ENCODE assay signal across 15 cellular contexts in the genomic region with DNA sequence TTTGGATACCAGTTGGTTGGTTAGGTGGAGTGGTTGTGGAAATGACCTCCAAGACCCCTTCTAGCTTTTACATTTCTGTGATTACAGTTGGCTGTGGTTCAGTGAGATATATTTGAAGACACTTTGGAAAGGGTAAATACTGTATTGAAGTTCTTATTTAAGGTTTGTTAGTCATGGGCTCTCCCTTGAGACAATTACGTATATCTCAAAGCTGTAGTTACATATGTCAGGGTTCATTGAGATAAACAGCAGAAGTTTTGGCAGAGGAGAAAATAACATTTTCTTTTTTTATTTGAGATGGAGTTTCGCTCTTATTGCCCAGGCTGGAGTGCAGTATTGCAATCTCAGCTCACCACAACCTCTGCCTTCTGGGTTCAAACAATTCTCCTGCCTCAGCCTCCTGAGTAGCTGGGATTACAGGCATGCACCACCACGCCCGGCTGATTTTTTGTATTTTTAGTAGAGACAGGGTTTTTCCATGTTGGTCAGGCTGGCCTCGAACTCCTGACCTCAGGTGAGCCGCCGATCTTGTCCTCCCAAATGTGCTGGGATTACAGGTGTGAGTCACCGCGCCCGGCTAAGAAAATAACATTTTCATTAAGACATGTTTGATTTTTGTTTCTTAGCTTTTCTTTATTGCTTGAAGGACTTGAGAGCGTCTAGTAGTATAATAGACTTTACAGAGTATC. TPM values are rescaled to one million over a fixed set of nuclear protein-coding genes. Genes with fewer than 3 reads are reported as not detected.
DNase-seq lines count a peak whose midpoint lies in the region; ATAC-seq and TF ChIP-seq lines count a peak whose summit lies in the region.
"Had no signal": no experiment of that assay in that cellular context is flagged by ENCODE, and none has a peak within 500 bp of the region (broad histone marks: within the 10 kb centered on the region; RNA-seq: fewer than 3 reads in every experiment).

No MANE protein-coding gene starts in this region.

- H3K27me3 ChIP-seq in Caco-2 (replicated peaks; ENCODE audit: control insufficient read depth, insufficient read depth, low read length) (no peaks in the 10 kb centered on the region), HUES48 (ENCODE audit: control insufficient read depth, insufficient read depth, low read length) (no peaks in the 10 kb centered on the region), HAP-1 (ENCODE audit: low read depth) (no peaks in the 10 kb centered on the region)
- H3K27me3 ChIP-seq: spleen had no signal

- in situ Hi-C loops in HAP-1 (cut with MboI; ENCODE audit: low sequenced_read_pairs) = no loop called here

- no peak for TF ChIP-seq CTCF in Caco-2 (IDR thresholded peaks at IDR 0.05; ENCODE audit: insufficient read depth in 1 of 2, low read depth in 1 of 2, low read length in 1 of 2, severe bottlenecking in 1 of 2, unreplicated experiment in 1 of 2)
- no peak for TF ChIP-seq CTCF in nephron progenitor cell (IDR thresholded peaks at IDR 0.05)

- H3K4me1 ChIP-seq in Caco-2 (peaks cover 9% of the 10 kb centered on the region), HUES48 (ENCODE audit: control insufficient read depth, insufficient read depth, low read length) (peaks cover 7% of the 10 kb centered on the region; the same call in 1 of the 2 replicates), HAP-1 (peaks cover 12% of the 10 kb centered on the region)

- no peak overlapping the region for H3K4me3 ChIP-seq in Caco-2 (ENCODE audit: low read depth, low read length)
- 0 out of 2 replicates have a peak overlapping the region, but pooled peaks have one; percentile 90 for H3K4me3 ChIP-seq in HUES48 (ENCODE audit: low read depth, low read length)
- H3K4me3 ChIP-seq in HAP-1 = no peak overlapping the region

- POLR2A ChIA-PET in Caco-2 (lab: Charles Lee) = no interaction called here

- H3K36me3 ChIP-seq in Caco-2 (ENCODE audit: control insufficient read depth, insufficient read depth, low read length) (no peaks in the 10 kb centered on the region), HUES48 (ENCODE audit: control insufficient read depth, insufficient read depth, low read length) (peaks cover 5% of the 10 kb centered on the region), HAP-1 (replicated peaks) (peaks cover 6% of the 10 kb centered on the region)
- H3K36me3 ChIP-seq: lower lobe of right lung had no signal

- CTCF ChIA-PET in Caco-2 (lab: Charles Lee) = interaction anchor here (1.3 to 3.3 kb wide), 2 partner anchors 13 to 18 kb away, joined by 4 to 12 read pairs; no protein-coding TSS in a partner anchor

- H3K9me3 ChIP-seq in Caco-2 = no peaks in the 10 kb centered on the region
- no peaks in the 10 kb centered on the region for H3K9me3 ChIP-seq in HUES48 (ENCODE audit: control insufficient read depth, insufficient read depth, low read length)
- H3K9me3 ChIP-seq in HAP-1 = no peaks in the 10 kb centered on the region
- H3K9me3 ChIP-seq: lower lobe of right lung, spleen had no signal

- no peak for ATAC-seq in activated naive CD8-positive, alpha-beta T cell treated with anti-CD3 and anti-CD28 coated beads, Interleukin-2, amount 50 U/mL, for 24 hours
- ATAC-seq in HG03135 (IDR thresholded peaks at IDR 0.05; ENCODE audit: unreplicated experiment) = no peak
- ATAC-seq in HG03342 (IDR thresholded peaks at IDR 0.05; ENCODE audit: unreplicated experiment) = no peak
- ATAC-seq: lower lobe of right lung had no signal

- H3K27ac Mint-ChIP-seq in Caco-2 (ENCODE audit: unreplicated experiment) = peak overlapping the region; percentile 99
- H3K27ac Mint-ChIP-seq in activated naive CD8-positive, alpha-beta T cell treated with anti-CD3 and anti-CD28 coated beads, Interleukin-2, amount 50 U/mL, for 24 hours = peak overlapping the region; percentile 49
- no peak overlapping the region for H3K27ac Mint-ChIP-seq in nephron progenitor cell

- H3K36me3 Mint-ChIP-seq in Caco-2 (ENCODE audit: insufficient read depth, unreplicated experiment) (peaks cover 22% of the 10 kb centered on the region), nephron progenitor cell (ENCODE audit: low read depth) (peaks cover 8% of the 10 kb centered on the region)
- peaks cover 7% of the 10 kb centered on the region for H3K36me3 Mint-ChIP-seq in activated naive CD8-positive, alpha-beta T cell treated with anti-CD3 and anti-CD28 coated beads, Interleukin-2, amount 50 U/mL, for 24 hours (ENCODE audit: low read depth)

- no TSS peak for BruUV-seq in Caco-2 (replicated peaks; lab: Mats Ljungman, UMichigan)

- DNase-seq in Caco-2 (no peak), nephron progenitor cell (no peak), HT-29 (ENCODE audit: low spot score) (no peak), HAP-1 (ENCODE audit: low spot score in 2 of 2) (no peak)
- no peak for DNase-seq in activated naive CD8-positive, alpha-beta T cell treated with anti-CD3 and anti-CD28 coated beads, Interleukin-2, amount 50 U/mL, for 24 hours
- DNase-seq: DMS79, lower lobe of right lung, NCI-H1417 treated with DMSO at 0.1 percent for 48 hours, spleen had no signal

- no peak overlapping the region for H3K27ac ChIP-seq in HUES48 (ENCODE audit: low read depth, low read length)
- H3K27ac ChIP-seq: lower lobe of right lung, spleen, VCaP had no signal

- H3K4me1 Mint-ChIP-seq in Caco-2 (ENCODE audit: low read depth, unreplicated experiment) (peaks cover 19% of the 10 kb centered on the region), nephron progenitor cell (peaks cover 33% of the 10 kb centered on the region)
- H3K4me1 Mint-ChIP-seq in activated naive CD8-positive, alpha-beta T cell treated with anti-CD3 and anti-CD28 coated beads, Interleukin-2, amount 50 U/mL, for 24 hours = peaks cover 58% of the 10 kb centered on the region

- intact Hi-C loops in Caco-2 (cut with micrococcal nuclease; ENCODE audit: unreplicated experiment) = no loop called here

- peak overlapping the region; percentile 90 for H3K4me3 Mint-ChIP-seq in Caco-2 (ENCODE audit: unreplicated experiment)
- H3K4me3 Mint-ChIP-seq in activated naive CD8-positive, alpha-beta T cell treated with anti-CD3 and anti-CD28 coated beads, Interleukin-2, amount 50 U/mL, for 24 hours = peak overlapping the region; percentile 99
- peak overlapping the region; percentile 99 for H3K4me3 Mint-ChIP-seq in nephron progenitor cell

- H3K27me3 Mint-ChIP-seq in Caco-2 (ENCODE audit: insufficient read depth, unreplicated experiment) (no peaks in the 10 kb centered on the region), nephron progenitor cell (ENCODE audit: low read depth, poor library complexity) (peaks cover 2% of the 10 kb centered on the region)
- no peaks in the 10 kb centered on the region for H3K27me3 Mint-ChIP-seq in activated naive CD8-positive, alpha-beta T cell treated with anti-CD3 and anti-CD28 coated beads, Interleukin-2, amount 50 U/mL, for 24 hours

- H3K9me3 Mint-ChIP-seq in Caco-2 (ENCODE audit: unreplicated experiment) = no peaks in the 10 kb centered on the region
- H3K9me3 Mint-ChIP-seq in activated naive CD8-positive, alpha-beta T cell treated with anti-CD3 and anti-CD28 coated beads, Interleukin-2, amount 50 U/mL, for 24 hours = no peaks in the 10 kb centered on the region
- no peaks in the 10 kb centered on the region for H3K9me3 Mint-ChIP-seq in nephron progenitor cell

- no peak overlapping the region for H3K9ac ChIP-seq in HUES48 (ENCODE audit: low read depth, low read length)

RNA-seq across cellular contexts. Expression of a gene that starts 1.9 kb away (rescaled TPM):
- total RNA-seq in Caco-2 (2022) = 146 and 153 TPM in 2 replicates
- 28.1 and 31.7 TPM in 2 replicates for total RNA-seq in HT-29 (2014; rRNA removed; shearing (Covaris generic))

RNA-seq across cellular contexts. Expression of a gene that starts 2.3 kb away (rescaled TPM):
- 25.5 and 32.1 TPM in 2 replicates for total RNA-seq in Caco-2 (2022)
- total RNA-seq in HT-29 (2014; rRNA removed; shearing (Covaris generic)) = 10.7 and 16.4 TPM in 2 replicates

RNA-seq across cellular contexts. Expression of a gene that starts 52.4 kb away (rescaled TPM):
- not detected in 2 replicates for total RNA-seq in Caco-2 (2022)
- not detected in 2 replicates for total RNA-seq in HT-29 (2014; rRNA removed; shearing (Covaris generic))
- total RNA-seq: fibroblast of villous mesenchyme, H4, lower lobe of right lung, spleen had no signal
